ENCODE assay signal across 8 cellular contexts in genomic region chr15:97961067-97961954, GRCh38. TPM values are rescaled to one million over a fixed set of nuclear protein-coding genes. Genes with fewer than 3 reads are reported as not detected.
DNase-seq lines count a peak whose midpoint lies in the region; ATAC-seq and TF ChIP-seq lines count a peak whose summit lies in the region.

No MANE protein-coding gene starts in this region.

- TF ChIP-seq CTCF in body of pancreas (IDR thresholded peaks at IDR 0.05): no peak
- TF ChIP-seq CTCF in retinal pigment epithelial cell (conservative IDR thresholded peaks at IDR 0.05; ENCODE audit: low read depth, low read length): no peak

- intact Hi-C loops in body of pancreas (cut with DNase I): no loop called here

- H3K4me1 ChIP-seq in body of pancreas (peaks cover 42% of the 10 kb centered on the region), iPS-15b (ENCODE audit: control insufficient read depth, insufficient read depth, low read length) (no peaks in the 10 kb centered on the region)

- H3K36me3 ChIP-seq in body of pancreas (replicated peaks in 1 of 2; ENCODE audit: insufficient read depth in 1 of 2, low read depth in 2 of 2) (no peaks in the 10 kb centered on the region), iPS-15b (ENCODE audit: control insufficient read depth, insufficient read depth, low read length) (no peaks in the 10 kb centered on the region)

- H3K9ac ChIP-seq in iPS-15b (ENCODE audit: low read depth, low read length): no peak overlapping the region

- H3K9me3 ChIP-seq in body of pancreas (no peaks in the 10 kb centered on the region), iPS-15b (ENCODE audit: control insufficient read depth, insufficient read depth, low read length) (no peaks in the 10 kb centered on the region)

- H3K27me3 ChIP-seq in body of pancreas: no peaks in the 10 kb centered on the region
- peaks cover 13% of the 10 kb centered on the region for H3K27me3 ChIP-seq in iPS-15b (ENCODE audit: control insufficient read depth, insufficient read depth, low read length)

- ATAC-seq in body of pancreas (peak; percentile 4), GM21526 (IDR thresholded peaks at IDR 0.05; ENCODE audit: low FRiP score, unreplicated experiment) (no peak), esophagus mucosa (no peak)

- DNase-seq in GF-D8 (lab: John Stamatoyannopoulos, UW) (peak; percentile 36), NCI-H69 (lab: John Stamatoyannopoulos, UW) (peak; percentile 54), body of pancreas (peak; percentile 61 to 70 (median 67)), retinal pigment epithelial cell (ENCODE audit: low read depth) (no peak)
- no peak for DNase-seq in effector CD4-positive, alpha-beta T cell

- peak overlapping the region; percentile 87 to 97 (median 94) for H3K27ac ChIP-seq in body of pancreas

- TF ChIP-seq POLR2A in body of pancreas (IDR thresholded peaks at IDR 0.05): no peak

- 3 to 5% methylated on average over 13 to 47 of the region's 48 CpGs for WGBS in body of pancreas, 2 donors

- peak overlapping the region; percentile 75 to 77 for H3K4me3 ChIP-seq in body of pancreas
- H3K4me3 ChIP-seq in iPS-15b (ENCODE audit: low read depth, low read length): peak overlapping the region; percentile 88
- peak overlapping the region; percentile 68 for H3K4me3 ChIP-seq in retinal pigment epithelial cell (ENCODE audit: low read length)

RNA-seq across cellular contexts. Expression of gene ARRDC4, which starts 0.8 kb away (rescaled TPM):
- total RNA-seq in body of pancreas: 10 to 100 TPM; 29.6 to 31.0 TPM
- 2.9 TPM for total RNA-seq in esophagus mucosa

Comparison
In these comparisons a context has a peak if more than half of its experiments do, and no peak if none do; other contexts are left out.
1. DNase-seq: peak in GF-D8 (single experiment), NCI-H69 (single experiment) and body of pancreas (4 of 4); none in retinal pigment epithelial cell (single experiment) and effector CD4-positive, alpha-beta T cell (single experiment).
2. Peak in every context shown above with its lines, with median percentiles within 50 percentile points of each other: H3K4me3 ChIP-seq.